ENCODE assay signal across 11 cellular contexts in genomic region chr10:104318096-104318725, GRCh38. TPM values are rescaled to one million over a fixed set of nuclear protein-coding genes. Genes with fewer than 3 reads are reported as not detected.
A peak's percentile ranks its signal among the peaks of the same experiment; 100 is the strongest.
DNase-seq lines count a peak whose midpoint lies in the region; ATAC-seq and TF ChIP-seq lines count a peak whose summit lies in the region.
"Had no signal": no experiment of that assay in that cellular context is flagged by ENCODE, and none has a peak within 500 bp of the region (broad histone marks: within the 10 kb centered on the region; RNA-seq: fewer than 3 reads in every experiment).

No MANE protein-coding gene starts in this region.

- H3K4me3 Mint-ChIP-seq in activated naive CD8-positive, alpha-beta T cell treated with anti-CD3 and anti-CD28 coated beads, Interleukin-2, amount 10 ng/mL, durations not matched to agents 7 days and 5 days = no peak overlapping the region
- H3K4me3 Mint-ChIP-seq in activated naive CD8-positive, alpha-beta T cell treated with anti-CD3 and anti-CD28 coated beads, Interleukin-2, amount 50 U/mL, for 24 hours = no peak overlapping the region
- H3K4me3 Mint-ChIP-seq in natural killer cell = peak overlapping the region; percentile 57

- H3K36me3 Mint-ChIP-seq in activated naive CD8-positive, alpha-beta T cell treated with anti-CD3 and anti-CD28 coated beads, Interleukin-2, amount 10 ng/mL, durations not matched to agents 7 days and 5 days = peaks cover 2% of the 10 kb centered on the region
- peaks cover 18% of the 10 kb centered on the region for H3K36me3 Mint-ChIP-seq in activated naive CD8-positive, alpha-beta T cell treated with anti-CD3 and anti-CD28 coated beads, Interleukin-2, amount 50 U/mL, for 24 hours (ENCODE audit: low read depth)
- no peaks in the 10 kb centered on the region for H3K36me3 Mint-ChIP-seq in natural killer cell

- H3K27ac ChIP-seq in coronary artery (peak overlapping the region; percentile 38 to 74), upper lobe of right lung (no peak overlapping the region), colonic mucosa (no peak overlapping the region)

- H3K36me3 ChIP-seq in upper lobe of right lung (peaks cover 26% of the 10 kb centered on the region), colonic mucosa (peaks cover 15% of the 10 kb centered on the region)

- H3K9me3 Mint-ChIP-seq in activated naive CD8-positive, alpha-beta T cell treated with anti-CD3 and anti-CD28 coated beads, Interleukin-2, amount 10 ng/mL, durations not matched to agents 7 days and 5 days = no peaks in the 10 kb centered on the region
- H3K9me3 Mint-ChIP-seq in activated naive CD8-positive, alpha-beta T cell treated with anti-CD3 and anti-CD28 coated beads, Interleukin-2, amount 50 U/mL, for 24 hours = no peaks in the 10 kb centered on the region
- no peaks in the 10 kb centered on the region for H3K9me3 Mint-ChIP-seq in natural killer cell

- H3K27me3 Mint-ChIP-seq in activated naive CD8-positive, alpha-beta T cell treated with anti-CD3 and anti-CD28 coated beads, Interleukin-2, amount 10 ng/mL, durations not matched to agents 7 days and 5 days = no peaks in the 10 kb centered on the region
- no peaks in the 10 kb centered on the region for H3K27me3 Mint-ChIP-seq in activated naive CD8-positive, alpha-beta T cell treated with anti-CD3 and anti-CD28 coated beads, Interleukin-2, amount 50 U/mL, for 24 hours
- H3K27me3 Mint-ChIP-seq in natural killer cell (ENCODE audit: low read depth in 2 of 2) = no peaks in the 10 kb centered on the region

- H3K4me3 ChIP-seq in coronary artery (no peak overlapping the region), upper lobe of right lung (no peak overlapping the region), colonic mucosa (no peak overlapping the region)
- H3K4me3 ChIP-seq: A549 had no signal

- intact Hi-C loops in natural killer cell (cut with micrococcal nuclease) = loop anchor here (2.0 kb wide), 1 partner anchor 15 kb away; no protein-coding TSS in a partner anchor
- intact Hi-C loops in upper lobe of right lung (cut with DNase I) = no loop called here
- intact Hi-C loops in colonic mucosa (cut with DNase I) = no loop called here

- H3K4me1 Mint-ChIP-seq in activated naive CD8-positive, alpha-beta T cell treated with anti-CD3 and anti-CD28 coated beads, Interleukin-2, amount 10 ng/mL, durations not matched to agents 7 days and 5 days = peaks cover 30% of the 10 kb centered on the region
- H3K4me1 Mint-ChIP-seq in activated naive CD8-positive, alpha-beta T cell treated with anti-CD3 and anti-CD28 coated beads, Interleukin-2, amount 50 U/mL, for 24 hours = peaks cover 51% of the 10 kb centered on the region
- H3K4me1 Mint-ChIP-seq in natural killer cell = peaks cover 67 to 80% of the 10 kb centered on the region in 2 donors

- peak overlapping the region; percentile 26 for H3K27ac Mint-ChIP-seq in activated naive CD8-positive, alpha-beta T cell treated with anti-CD3 and anti-CD28 coated beads, Interleukin-2, amount 10 ng/mL, durations not matched to agents 7 days and 5 days
- no peak overlapping the region for H3K27ac Mint-ChIP-seq in activated naive CD8-positive, alpha-beta T cell treated with anti-CD3 and anti-CD28 coated beads, Interleukin-2, amount 50 U/mL, for 24 hours
- H3K27ac Mint-ChIP-seq in natural killer cell = peak overlapping the region; percentile 70 to 100

- ATAC-seq in activated naive CD8-positive, alpha-beta T cell treated with anti-CD3 and anti-CD28 coated beads, Interleukin-2, amount 10 ng/mL, durations not matched to agents 7 days and 5 days (ENCODE audit: low read depth) = no peak
- ATAC-seq in activated naive CD8-positive, alpha-beta T cell treated with anti-CD3 and anti-CD28 coated beads, Interleukin-2, amount 50 U/mL, for 24 hours = no peak
- ATAC-seq in natural killer cell (no peak), upper lobe of right lung (no peak), GM19395 (IDR thresholded peaks at IDR 0.05; ENCODE audit: unreplicated experiment) (no peak), HG03139 (IDR thresholded peaks at IDR 0.05; ENCODE audit: unreplicated experiment) (no peak)

- peaks cover 70% of the 10 kb centered on the region for H3K4me1 ChIP-seq in upper lobe of right lung
- peaks cover 4% of the 10 kb centered on the region for H3K4me1 ChIP-seq in colonic mucosa

- DNase-seq in activated naive CD8-positive, alpha-beta T cell treated with anti-CD3 and anti-CD28 coated beads, Interleukin-2, amount 10 ng/mL, durations not matched to agents 7 days and 5 days = no peak
- DNase-seq in activated naive CD8-positive, alpha-beta T cell treated with anti-CD3 and anti-CD28 coated beads, Interleukin-2, amount 50 U/mL, for 24 hours = no peak
- no peak for DNase-seq in coronary artery (ENCODE audit: low spot score)
- DNase-seq in natural killer cell = no peak
- peak; percentile 38 for DNase-seq in upper lobe of right lung
- DNase-seq in colonic mucosa = no peak
- DNase-seq: DMS 273 treated with DMSO at 0.1 percent for 48 hours, NCI-H2171 had no signal

- TF ChIP-seq CTCF in coronary artery (IDR thresholded peaks at IDR 0.05) (no peak), natural killer cell (IDR thresholded peaks at IDR 0.05) (no peak), upper lobe of right lung (IDR thresholded peaks at IDR 0.05) (no peak), colonic mucosa (IDR thresholded peaks at IDR 0.05) (no peak)

- no peak overlapping the region for H3K9ac ChIP-seq in colonic mucosa (ENCODE audit: low read depth in 2 of 2, low read length in 2 of 2)

- POLR2A ChIA-PET in activated naive CD8-positive, alpha-beta T cell treated with anti-CD3 and anti-CD28 coated beads, Interleukin-2, amount 10 ng/mL, durations not matched to agents 7 days and 5 days (lab: Charles Lee) = no interaction called here

- H3K27me3 ChIP-seq in upper lobe of right lung (no peaks in the 10 kb centered on the region), colonic mucosa (no peaks in the 10 kb centered on the region)

- H3K9me3 ChIP-seq in upper lobe of right lung (no peaks in the 10 kb centered on the region), colonic mucosa (no peaks in the 10 kb centered on the region)
- H3K9me3 ChIP-seq: A549 had no signal

RNA-seq across cellular contexts. Expression of gene ITPRIP, which starts 20.1 kb away (rescaled TPM):
- 10 to 100 TPM; 24.7 to 25.4 TPM for total RNA-seq in activated naive CD8-positive, alpha-beta T cell treated with anti-CD3 and anti-CD28 coated beads, Interleukin-2, amount 10 ng/mL, durations not matched to agents 7 days and 5 days
- total RNA-seq in natural killer cell (100 to 1,000 TPM; 172 to 225 (median 176) TPM), upper lobe of right lung (34.4 TPM), colonic mucosa (1 to 10 TPM; 5.9 to 9.6 TPM)

RNA-seq across cellular contexts. Expression of gene CFAP58, which starts 35.4 kb away (rescaled TPM):
- under 1 TPM; 0.28 to 0.34 TPM for total RNA-seq in activated naive CD8-positive, alpha-beta T cell treated with anti-CD3 and anti-CD28 coated beads, Interleukin-2, amount 10 ng/mL, durations not matched to agents 7 days and 5 days
- total RNA-seq in natural killer cell (under 1 TPM; 0.07 to 0.15 (median 0.11) TPM), upper lobe of right lung (0.14 TPM), colonic mucosa (under 1 TPM in 1 of 2 donors, not detected in 1; 0.11 TPM)

RNA-seq across cellular contexts. Expression of gene GSTO2, which starts 49.2 kb away (rescaled TPM):
- total RNA-seq in activated naive CD8-positive, alpha-beta T cell treated with anti-CD3 and anti-CD28 coated beads, Interleukin-2, amount 10 ng/mL, durations not matched to agents 7 days and 5 days = 1 to 10 TPM; 1.4 TPM
- total RNA-seq in natural killer cell (1 to 10 TPM in 1 of 3 donors, under 1 TPM in 2; 0.75 to 1.4 (median 0.84) TPM), upper lobe of right lung (9.1 TPM), colonic mucosa (10 to 100 TPM; 12.8 to 18.9 TPM)

Comparison
In these comparisons a context has a peak if more than half of its experiments do, and no peak if none do; other contexts are left out.
1. H3K27ac ChIP-seq: peak in coronary artery (2 of 2); none in upper lobe of right lung (single experiment) and colonic mucosa (single experiment).